In the genomic region with DNA sequence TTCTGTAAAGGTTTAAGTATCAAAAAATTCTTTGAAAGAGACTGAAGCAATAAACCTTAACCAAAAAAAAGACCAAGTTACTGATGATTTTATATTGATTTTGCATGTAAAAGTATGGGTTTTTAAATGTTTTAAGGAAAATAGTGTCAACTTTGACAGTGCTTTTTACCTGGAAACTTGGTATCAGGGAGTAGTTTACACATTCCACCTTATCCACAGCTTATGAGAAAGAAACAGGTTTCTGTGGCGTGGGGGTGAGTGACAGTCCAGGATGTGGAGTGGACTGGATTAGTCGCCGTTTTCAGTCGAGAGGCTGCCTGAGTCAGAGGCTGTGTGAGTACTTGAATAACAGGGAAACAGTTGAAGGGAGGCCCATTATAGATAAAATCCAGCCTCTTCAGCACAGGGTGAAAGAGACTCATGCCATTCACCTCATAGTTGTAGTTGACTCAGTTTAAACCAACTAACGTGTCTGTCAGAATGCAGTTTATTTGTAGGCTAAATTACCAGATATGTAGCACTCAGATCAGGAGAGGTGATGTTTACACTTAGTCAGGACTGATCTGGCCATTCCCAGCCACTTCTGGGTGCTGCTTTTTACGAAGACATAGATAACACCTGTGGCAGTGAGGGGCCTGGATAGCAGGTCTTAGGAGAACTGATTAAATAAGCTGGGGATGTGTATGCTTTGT, we compare ENCODE assay signal across 9 cellular contexts. TPM values are rescaled to one million over a fixed set of nuclear protein-coding genes. Genes with fewer than 3 reads are reported as not detected.
DNase-seq lines count a peak whose midpoint lies in the region; ATAC-seq and TF ChIP-seq lines count a peak whose summit lies in the region.
"Had no signal": no experiment of that assay in that cellular context is flagged by ENCODE, and none has a peak within 500 bp of the region (broad histone marks: within the 10 kb centered on the region; RNA-seq: fewer than 3 reads in every experiment).

No MANE protein-coding gene starts in this region.

- peaks cover 82% of the 10 kb centered on the region for H3K4me1 Mint-ChIP-seq in activated CD4-positive, alpha-beta memory T cell treated with anti-CD3 and anti-CD28 coated beads, Interleukin-2, amount 10 ng/mL, durations not matched to agents 7 days and 5 days

- H3K27me3 Mint-ChIP-seq in activated CD4-positive, alpha-beta memory T cell treated with anti-CD3 and anti-CD28 coated beads, Interleukin-2, amount 10 ng/mL, durations not matched to agents 7 days and 5 days = no peaks in the 10 kb centered on the region

- no peak for ATAC-seq in HG03442 (IDR thresholded peaks at IDR 0.05; ENCODE audit: unreplicated experiment)

- POLR2A ChIA-PET in activated CD4-positive, alpha-beta memory T cell treated with anti-CD3 and anti-CD28 coated beads, Interleukin-2, amount 10 ng/mL, durations not matched to agents 7 days and 5 days (lab: Charles Lee) = interaction anchor here (0.9 to 14.1 kb wide), 23 partner anchors 6 to 732 kb away, joined by 3 to 393 read pairs (median 6); a partner anchor contains a TSS

- no peaks in the 10 kb centered on the region for H3K9me3 Mint-ChIP-seq in activated CD4-positive, alpha-beta memory T cell treated with anti-CD3 and anti-CD28 coated beads, Interleukin-2, amount 10 ng/mL, durations not matched to agents 7 days and 5 days

- peaks cover 25% of the 10 kb centered on the region for H3K4me1 ChIP-seq in HUES64 (ENCODE audit: insufficient read depth, low read length)
- peaks cover 28% of the 10 kb centered on the region for H3K4me1 ChIP-seq in fibroblast of lung (ENCODE audit: control insufficient read depth, extremely low read depth, insufficient read depth, low read length)
- no peaks in the 10 kb centered on the region for H3K4me1 ChIP-seq in BE2C

- no peak overlapping the region for H2AFZ ChIP-seq in fibroblast of lung (ENCODE audit: low read length)

- H3K27me3 ChIP-seq in HUES64 (ENCODE audit: insufficient read depth, low read length) (no peaks in the 10 kb centered on the region), fibroblast of lung (ENCODE audit: control insufficient read depth, insufficient read depth, low read length) (no peaks in the 10 kb centered on the region), BE2C (no peaks in the 10 kb centered on the region)

- no peak for TF ChIP-seq CTCF in fibroblast of lung (conservative IDR thresholded peaks at IDR 0.05 in 1 of 2, IDR thresholded peaks at IDR 0.05 in 1 of 2; ENCODE audit: low read depth in 1 of 2, low read length in 2 of 2)
- TF ChIP-seq CTCF in BE2C (IDR thresholded peaks at IDR 0.05; ENCODE audit: low read depth, low read length) = no peak

- H3K9me3 ChIP-seq in HUES64 (ENCODE audit: insufficient read depth, low read depth, low read length) = no peaks in the 10 kb centered on the region
- H3K9me3 ChIP-seq in fibroblast of lung (ENCODE audit: control insufficient read depth, insufficient read depth, low read depth, low read length) = no peaks in the 10 kb centered on the region
- no peaks in the 10 kb centered on the region for H3K9me3 ChIP-seq in BE2C

- H3K9ac ChIP-seq in HUES64 (ENCODE audit: low read depth, low read length) = no peak overlapping the region
- no peak overlapping the region for H3K9ac ChIP-seq in fibroblast of lung (ENCODE audit: insufficient read depth, low read length)

- DNase-seq in activated CD4-positive, alpha-beta T cell treated with anti-CD3 and anti-CD28 coated beads for 24 hours (ENCODE audit: low read depth in 2 of 2) = peak; percentile 52 to 68
- DNase-seq in activated CD4-positive, alpha-beta T cell treated with anti-CD3 and anti-CD28 coated beads for 1 hour = no peak
- peak; percentile 78 for DNase-seq in activated CD4-positive, alpha-beta memory T cell treated with anti-CD3 and anti-CD28 coated beads, Interleukin-2, amount 10 ng/mL, durations not matched to agents 7 days and 5 days
- DNase-seq in fibroblast of lung (ENCODE audit: low read depth in 2 of 2) (peak; percentile 44 to 90), BE2C (no peak)

- peak overlapping the region; percentile 52 for H3K4me2 ChIP-seq in fibroblast of lung (ENCODE audit: extremely low read depth, insufficient read depth, low read length)

- H4K20me1 ChIP-seq in fibroblast of lung (ENCODE audit: control insufficient read depth, extremely low read depth, insufficient read depth, low read length) = no peaks in the 10 kb centered on the region

- peak overlapping the region; percentile 58 for H3K27ac ChIP-seq in HUES64 (ENCODE audit: low read depth, low read length)
- H3K27ac ChIP-seq in fibroblast of lung (ENCODE audit: insufficient read depth, low read length) = peak overlapping the region; percentile 69
- H3K27ac ChIP-seq in skin epidermis = peak overlapping the region in 18 of 21 experiments; percentile 14 to 87 (median 70)
- H3K27ac ChIP-seq: C4-2B had no signal

- H3K4me3 Mint-ChIP-seq in activated CD4-positive, alpha-beta memory T cell treated with anti-CD3 and anti-CD28 coated beads, Interleukin-2, amount 10 ng/mL, durations not matched to agents 7 days and 5 days = peak overlapping the region; percentile 79

- H3K4me3 ChIP-seq in HUES64 (ENCODE audit: low read length) (no peak overlapping the region), fibroblast of lung (replicated peaks in 1 of 4; ENCODE audit: control extremely low read depth in 1 of 4, insufficient read depth in 1 of 4, low read depth in 3 of 4, low read length in 4 of 4) (no peak overlapping the region), skin epidermis (no peak overlapping the region), BE2C (ENCODE audit: low read depth, low read length) (no peak overlapping the region)

- H3K79me2 ChIP-seq in fibroblast of lung (ENCODE audit: control insufficient read depth, insufficient read depth, low read length) = no peaks in the 10 kb centered on the region

- H3K36me3 ChIP-seq in HUES64 (ENCODE audit: insufficient read depth, low read length) (no peaks in the 10 kb centered on the region), fibroblast of lung (ENCODE audit: control insufficient read depth, insufficient read depth, low read length) (no peaks in the 10 kb centered on the region), BE2C (no peaks in the 10 kb centered on the region)

- peaks cover 40% of the 10 kb centered on the region for H3K36me3 Mint-ChIP-seq in activated CD4-positive, alpha-beta memory T cell treated with anti-CD3 and anti-CD28 coated beads, Interleukin-2, amount 10 ng/mL, durations not matched to agents 7 days and 5 days (ENCODE audit: low read depth)

- CTCF ChIA-PET in activated CD4-positive, alpha-beta memory T cell treated with anti-CD3 and anti-CD28 coated beads, Interleukin-2, amount 10 ng/mL, durations not matched to agents 7 days and 5 days (lab: Charles Lee) = interaction anchor here (0.7 to 3.8 kb wide), 10 partner anchors 11 to 129 kb away, joined by 3 to 18 read pairs (median 4); no protein-coding TSS in a partner anchor

- WGBS in HUES64 = 79% methylated on average over 6 of the region's 6 CpGs

- peak overlapping the region; percentile 83 for H3K27ac Mint-ChIP-seq in activated CD4-positive, alpha-beta memory T cell treated with anti-CD3 and anti-CD28 coated beads, Interleukin-2, amount 10 ng/mL, durations not matched to agents 7 days and 5 days

RNA-seq across cellular contexts. Expression of a gene that starts 0.6 kb away (rescaled TPM):
- 0.15 TPM for polyA plus RNA-seq in HUES64 (2013, experiment 1 of 2)
- 0.19 TPM for polyA plus RNA-seq in HUES64 (2013, experiment 2 of 2)
- total RNA-seq in activated CD4-positive, alpha-beta memory T cell treated with anti-CD3 and anti-CD28 coated beads, Interleukin-2, amount 10 ng/mL, durations not matched to agents 7 days and 5 days = 10 to 100 TPM; 43.7 to 46.2 TPM
- total RNA-seq in fibroblast of lung = not detected in 2 replicates
- 0.03 and 0.27 TPM in 2 replicates for polyA plus RNA-seq in fibroblast of lung
- 0.07 TPM in 1 of 2 replicates, not detected in the other for polyA plus RNA-seq in fibroblast of lung (2012)
- not detected in 2 replicates for polyA minus RNA-seq in fibroblast of lung (ENCODE audit: low replicate concordance)
- not detected for polyA plus RNA-seq in BE2C (2012; ENCODE audit: insufficient read depth, insufficient read length, low read depth)

RNA-seq across cellular contexts. Expression of a gene that starts 49.6 kb away (rescaled TPM):
- polyA plus RNA-seq in HUES64 (2013, experiment 1 of 2) = not detected
- not detected for polyA plus RNA-seq in HUES64 (2013, experiment 2 of 2)
- total RNA-seq in activated CD4-positive, alpha-beta memory T cell treated with anti-CD3 and anti-CD28 coated beads, Interleukin-2, amount 10 ng/mL, durations not matched to agents 7 days and 5 days = 10 to 100 TPM; 10.3 to 10.4 TPM
- not detected in 2 replicates for total RNA-seq in fibroblast of lung
- polyA plus RNA-seq in fibroblast of lung = not detected in 2 replicates
- not detected in 2 replicates for polyA plus RNA-seq in fibroblast of lung (2012)
- polyA minus RNA-seq in fibroblast of lung (ENCODE audit: low replicate concordance) = not detected in 2 replicates
- not detected for polyA plus RNA-seq in BE2C (2012; ENCODE audit: insufficient read depth, insufficient read length, low read depth)

Comparison
In these comparisons a context has a peak if more than half of its experiments do, and no peak if none do; other contexts are left out.
1. DNase-seq: peak in activated CD4-positive, alpha-beta T cell treated with anti-CD3 and anti-CD28 coated beads for 24 hours (2 of 2), activated CD4-positive, alpha-beta memory T cell treated with anti-CD3 and anti-CD28 coated beads, Interleukin-2, amount 10 ng/mL, durations not matched to agents 7 days and 5 days (single experiment) and fibroblast of lung (2 of 2); none in activated CD4-positive, alpha-beta T cell treated with anti-CD3 and anti-CD28 coated beads for 1 hour (single experiment) and BE2C (single experiment).
2. RNA of a gene that starts 0.6 kb away (total RNA-seq): 43.7 to 46.2 TPM in activated CD4-positive, alpha-beta memory T cell treated with anti-CD3 and anti-CD28 coated beads, Interleukin-2, amount 10 ng/mL, durations not matched to agents 7 days and 5 days; not detected in fibroblast of lung; every median in the first group is over 10 times any median in the second.
3. RNA of a gene that starts 49.6 kb away (total RNA-seq): 10.3 to 10.4 TPM in activated CD4-positive, alpha-beta memory T cell treated with anti-CD3 and anti-CD28 coated beads, Interleukin-2, amount 10 ng/mL, durations not matched to agents 7 days and 5 days; not detected in fibroblast of lung; every median in the first group is over 10 times any median in the second.
4. Peak in every context shown above with its lines, with median percentiles within 50 percentile points of each other: H3K27ac ChIP-seq.